Comparison of ENCODE assay signal across 20 cellular contexts in genomic region chr11:16856022-16856471, GRCh38.
"Had no signal": no experiment of that assay in that cellular context is flagged by ENCODE, and none has a peak within 500 bp of the region (broad histone marks: within the 10 kb centered on the region; RNA-seq: fewer than 3 reads in every experiment).

No MANE protein-coding gene starts in this region.

- H3K36me3 Mint-ChIP-seq: activated naive CD8-positive, alpha-beta T cell treated with anti-CD3 and anti-CD28 coated beads, Interleukin-2, amount 10 ng/mL, durations not matched to agents 7 days and 5 days; memory B cell; naive B cell had no signal

- H3K27ac ChIP-seq: thyroid gland had no signal

- H3K27me3 ChIP-seq: thyroid gland had no signal

- H3K27me3 Mint-ChIP-seq: naive B cell had no signal

- H3K4me3 ChIP-seq: thyroid gland had no signal

- DNase-seq: activated CD4-positive, alpha-beta T cell treated with anti-CD3 and anti-CD28 coated beads for 1 hour; activated CD4-positive, alpha-beta T cell treated with anti-CD3 and anti-CD28 coated beads, Interleukin-2, amount 50 U/mL, for 1 hour; activated CD8-positive, alpha-beta T cell treated with anti-CD3 and anti-CD28 coated beads, Interleukin-2, amount 10 ng/mL, durations not matched to agents 7 days and 5 days; activated naive CD4-positive, alpha-beta T cell treated with Interleukin-2 at 50 U/mL for 16 hours; activated naive CD8-positive, alpha-beta T cell treated with anti-CD3 and anti-CD28 coated beads, Interleukin-2, amount 10 ng/mL, durations not matched to agents 7 days and 5 days; amygdala; effector CD4-positive, alpha-beta T cell; hypothalamus; naive B cell; occipital lobe; retina; stimulated activated CD4-positive, alpha-beta T cell treated with anti-CD3 and anti-CD28 coated beads, Interleukin-12 subunit alpha, Interleukin-12 subunit beta, amount 100 ng/mL, for 4 hours; stimulated activated CD4-positive, alpha-beta T cell treated with anti-CD3 and anti-CD28 coated beads, Interleukin-4, amount 100 ng/mL, for 4 hours; stimulated activated naive CD8-positive, alpha-beta T cell treated with anti-CD3 and anti-CD28 coated beads, Interleukin-15, Interleukin-2, amounts not matched to agents 100 U/mL and 50 U/mL, for 24 hours; thyroid gland had no signal

- H3K36me3 ChIP-seq: thyroid gland had no signal

- H3K9me3 ChIP-seq: thyroid gland had no signal

- H3K9me3 Mint-ChIP-seq: activated naive CD8-positive, alpha-beta T cell treated with anti-CD3 and anti-CD28 coated beads, Interleukin-2, amount 10 ng/mL, durations not matched to agents 7 days and 5 days; activated T-helper 2 cell treated with anti-CD3 and anti-CD28 coated beads, Interferon-gamma antibody, Interleukin-2, Interleukin-4, amounts not matched to agents 10 μg/mL and 5 μg/mL and 100 μg/mL, durations not matched to agents 14 hours and 24 hours and 36 hours; dendritic cell treated with granulocyte-macrophage colony-stimulating factor and Interleukin-4, amounts not matched to agents 40 ng/mL and 50 ng/mL, for 4 days; memory B cell; naive B cell; neural crest cell had no signal

- H3K27ac Mint-ChIP-seq: activated CD8-positive, alpha-beta T cell treated with anti-CD3 and anti-CD28 coated beads, Interleukin-2, amount 10 ng/mL, durations not matched to agents 7 days and 5 days; activated naive CD8-positive, alpha-beta T cell treated with anti-CD3 and anti-CD28 coated beads, Interleukin-2, amount 10 ng/mL, durations not matched to agents 7 days and 5 days; activated T-helper 2 cell treated with anti-CD3 and anti-CD28 coated beads, Interferon-gamma antibody, Interleukin-2, Interleukin-4, amounts not matched to agents 10 μg/mL and 5 μg/mL and 100 μg/mL, durations not matched to agents 14 hours and 24 hours and 36 hours; dendritic cell treated with granulocyte-macrophage colony-stimulating factor and Interleukin-4, amounts not matched to agents 40 ng/mL and 50 ng/mL, for 4 days; memory B cell had no signal

- H3K4me3 Mint-ChIP-seq: activated CD8-positive, alpha-beta T cell treated with anti-CD3 and anti-CD28 coated beads, Interleukin-2, amount 10 ng/mL, durations not matched to agents 7 days and 5 days; activated naive CD8-positive, alpha-beta T cell treated with anti-CD3 and anti-CD28 coated beads, Interleukin-2, amount 10 ng/mL, durations not matched to agents 7 days and 5 days; dendritic cell treated with granulocyte-macrophage colony-stimulating factor and Interleukin-4, amounts not matched to agents 40 ng/mL and 50 ng/mL, for 4 days; memory B cell; naive B cell; neural crest cell had no signal

- H3K4me1 Mint-ChIP-seq: activated naive CD8-positive, alpha-beta T cell treated with anti-CD3 and anti-CD28 coated beads, Interleukin-2, amount 10 ng/mL, durations not matched to agents 7 days and 5 days; memory B cell; naive B cell had no signal

- H3K4me1 ChIP-seq: thyroid gland had no signal

- ATAC-seq: activated CD8-positive, alpha-beta T cell treated with anti-CD3 and anti-CD28 coated beads, Interleukin-2, amount 10 ng/mL, durations not matched to agents 7 days and 5 days; SK-N-SH treated with all-trans-retinoic acid at 6 μM for 48 hours; stimulated activated naive CD8-positive, alpha-beta T cell treated with anti-CD3 and anti-CD28 coated beads, Interleukin-15, Interleukin-2, amounts not matched to agents 100 U/mL and 50 U/mL, for 24 hours had no signal
